Comparison of ENCODE assay signal across 2 cellular contexts in genomic region chr16:1254821-1255220, GRCh38. TPM values are rescaled to one million over a fixed set of nuclear protein-coding genes. Genes with fewer than 3 reads are reported as not detected.
"Had no signal": no experiment of that assay in that cellular context is flagged by ENCODE, and none has a peak within 500 bp of the region (broad histone marks: within the 10 kb centered on the region; RNA-seq: fewer than 3 reads in every experiment).

No MANE protein-coding gene starts in this region.

RNA-seq across cellular contexts. Expression of gene TPSD1, which starts 1.0 kb away (rescaled TPM):
- total RNA-seq: G401, GM12878 had no signal
- polyA plus RNA-seq: GM12878 had no signal

RNA-seq across cellular contexts. Expression of gene TPSAB1, which starts 14.3 kb away (rescaled TPM):
- total RNA-seq: G401, GM12878 had no signal

RNA-seq across cellular contexts. Expression of gene TPSB2, which starts 24.8 kb away (rescaled TPM):
- total RNA-seq: G401, GM12878 had no signal
- polyA plus RNA-seq: GM12878 had no signal

RNA-seq across cellular contexts. Expression of gene TPSG1, which starts 29.8 kb away (rescaled TPM):
- total RNA-seq: G401, GM12878 had no signal
- polyA plus RNA-seq: GM12878 had no signal
